Comparison of ENCODE assay signal across 8 cellular contexts in the genomic region with DNA sequence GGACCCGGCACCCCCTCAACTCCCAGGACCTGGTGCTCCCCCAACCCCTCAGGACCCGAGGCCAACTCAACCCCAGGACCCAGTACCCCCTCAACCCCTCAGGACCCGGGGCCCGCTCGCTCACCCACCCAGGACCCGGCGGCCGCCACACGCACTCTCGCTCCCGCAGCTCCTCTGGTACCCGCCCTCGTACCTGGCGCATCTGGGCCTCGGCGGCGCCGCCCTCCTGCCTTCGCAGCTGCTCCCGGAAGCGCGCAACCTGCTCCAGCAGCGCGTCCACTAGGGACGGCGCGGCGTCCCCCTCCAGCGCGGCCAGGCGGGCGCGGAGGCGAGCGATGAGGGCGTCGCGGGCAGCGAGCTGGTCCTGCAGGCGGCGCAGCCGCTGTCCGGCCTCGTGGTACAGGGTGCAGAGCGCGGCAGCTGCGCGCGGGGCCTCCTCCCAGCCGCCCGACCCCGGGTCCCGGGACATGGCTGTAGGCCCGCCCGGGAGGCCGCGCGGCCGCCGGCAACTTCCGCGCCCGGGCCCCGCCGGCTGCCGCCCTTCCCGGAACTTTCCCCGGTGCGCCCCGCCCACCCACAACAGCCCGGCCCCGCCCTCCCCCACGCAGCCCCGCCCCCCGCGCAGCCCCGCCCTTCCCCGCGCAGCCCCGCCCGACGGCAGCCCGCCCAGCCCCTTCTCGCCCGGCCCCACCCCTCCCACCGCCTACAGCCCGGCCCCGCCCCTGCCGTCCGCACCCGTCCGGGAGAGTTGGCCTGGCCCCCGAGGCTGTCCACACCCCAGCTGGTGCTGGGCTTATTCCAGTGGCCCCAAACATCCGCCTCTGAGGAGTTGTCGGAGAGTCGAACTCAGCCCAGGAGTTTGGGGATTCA. TPM values are rescaled to one million over a fixed set of nuclear protein-coding genes. Genes with fewer than 3 reads are reported as not detected.
DNase-seq lines count a peak whose midpoint lies in the region; ATAC-seq, FAIRE-seq and TF ChIP-seq lines count a peak whose summit lies in the region.

A gene with protein sequence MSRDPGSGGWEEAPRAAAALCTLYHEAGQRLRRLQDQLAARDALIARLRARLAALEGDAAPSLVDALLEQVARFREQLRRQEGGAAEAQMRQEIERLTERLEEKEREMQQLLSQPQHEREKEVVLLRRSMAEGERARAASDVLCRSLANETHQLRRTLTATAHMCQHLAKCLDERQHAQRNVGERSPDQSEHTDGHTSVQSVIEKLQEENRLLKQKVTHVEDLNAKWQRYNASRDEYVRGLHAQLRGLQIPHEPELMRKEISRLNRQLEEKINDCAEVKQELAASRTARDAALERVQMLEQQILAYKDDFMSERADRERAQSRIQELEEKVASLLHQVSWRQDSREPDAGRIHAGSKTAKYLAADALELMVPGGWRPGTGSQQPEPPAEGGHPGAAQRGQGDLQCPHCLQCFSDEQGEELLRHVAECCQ (minus strand): TSS at position 516 of the 870 bp plus-strand sequence. CDS start 47 bp downstream, at position 469.

- H3K27ac Mint-ChIP-seq in dendritic cell treated with granulocyte-macrophage colony-stimulating factor and Interleukin-4, amounts not matched to agents 40 ng/mL and 50 ng/mL, for 4 days: peak within 1 kb of the TSS; percentile 92

- no peaks in the 10 kb centered on the region for H3K9me3 Mint-ChIP-seq in dendritic cell treated with granulocyte-macrophage colony-stimulating factor and Interleukin-4, amounts not matched to agents 40 ng/mL and 50 ng/mL, for 4 days

- POLR2A ChIA-PET in HepG2 (lab: Yijun Ruan, JAX): interaction anchor here (0.8 to 1.8 kb wide), 6 partner anchors 11 to 45 kb away, joined by 3 to 20 read pairs (median 5); partner anchors contain the start of gene SH3BP2

- TF ChIP-seq EP300 in HepG2 (IDR thresholded peaks at IDR 0.05; ENCODE audit: low read depth in 2 of 2, low read length in 2 of 2) (no peak), HepG2 (CRISPR knock-in tag; IDR thresholded peaks at IDR 0.05; ENCODE audit: borderline replicate concordance) (no peak)

- peak; percentile 49 for ATAC-seq in HG03025 (IDR thresholded peaks at IDR 0.05; ENCODE audit: low FRiP score, unreplicated experiment)
- ATAC-seq in HepG2: peak; percentile 87

- peaks cover 5% of the 10 kb centered on the region for H3K27me3 Mint-ChIP-seq in dendritic cell treated with granulocyte-macrophage colony-stimulating factor and Interleukin-4, amounts not matched to agents 40 ng/mL and 50 ng/mL, for 4 days

- DNase-seq in SIG-M5 treated with dmso at 0.1 percent for 504 hours (lab: John Stamatoyannopoulos, UW; ENCODE audit: unreplicated experiment): peak; percentile 59
- DNase-seq in SIG-M5 (lab: John Stamatoyannopoulos, UW): no peak
- DNase-seq in NCI-H2227 treated with DMSO at 0.1 percent for 48 hours (lab: John Stamatoyannopoulos, UW): peak; percentile 50
- peak; percentile 76 for DNase-seq in activated CD4-positive, alpha-beta T cell treated with anti-CD3 and anti-CD28 coated beads, Interleukin-2, amount 50 U/mL, for 1 hour
- DNase-seq in HepG2 (ENCODE audit: low spot score): peak; percentile 64
- DNase-seq in stimulated activated CD4-positive, alpha-beta T cell treated with anti-CD3 and anti-CD28 coated beads, Interleukin-4, amount 100 ng/mL, for 1 hour: peak; percentile 78

- peaks cover 57% of the 10 kb centered on the region for H3K4me1 Mint-ChIP-seq in dendritic cell treated with granulocyte-macrophage colony-stimulating factor and Interleukin-4, amounts not matched to agents 40 ng/mL and 50 ng/mL, for 4 days (ENCODE audit: low read depth)

- H3K4me2 ChIP-seq in HepG2 (ENCODE audit: low read depth, low read length): peak within 1 kb of the TSS; percentile 95

- H3K27ac ChIP-seq in HepG2 (ENCODE audit: extremely low read length, insufficient read depth, low read length): peak within 1 kb of the TSS; percentile 76

- H3K9ac ChIP-seq in HepG2 (ENCODE audit: insufficient read depth, low read depth, low read length): peak within 1 kb of the TSS; percentile 75

- H3K79me2 ChIP-seq in HepG2 (ENCODE audit: insufficient read depth, low read length): peaks cover 22% of the 10 kb centered on the region

- no peak within 1 kb of the TSS for H2AFZ ChIP-seq in HepG2 (ENCODE audit: low read length)

- peaks cover 0 to 4% of the 10 kb centered on the region in 2 experiments; a peak in 1 of 5 replicates for H3K36me3 ChIP-seq in HepG2 (replicated peaks in 1 of 2; ENCODE audit: control insufficient read depth in 1 of 2, insufficient read depth in 2 of 2, low read length in 2 of 2)

- TF ChIP-seq RAD21 in HepG2 (CRISPR knock-in tag; IDR thresholded peaks at IDR 0.05): peak; percentile 95

- TF ChIP-seq POLR2A in HepG2 (IDR thresholded peaks at IDR 0.05; ENCODE audit: insufficient read depth in 1 of 2, low read depth in 2 of 2, low read length in 2 of 2): peak; percentile 71 to 75; a peak in 3 of 4 replicates

- no peaks in the 10 kb centered on the region for H3K27me3 ChIP-seq in HepG2 (ENCODE audit: control insufficient read depth in 1 of 2, insufficient read depth in 2 of 2, low read length in 2 of 2)

- H3K4me3 ChIP-seq in HepG2 (replicated peaks in 1 of 3; ENCODE audit: insufficient read depth in 1 of 3, low read depth in 2 of 3, low read length in 3 of 3): peak within 1 kb of the TSS; percentile 64 to 88 (median 82)

- peaks cover 61% of the 10 kb centered on the region for H3K4me1 ChIP-seq in HepG2 (ENCODE audit: insufficient read depth, low read length)

- BruUV-seq in HepG2 (replicated peaks; lab: Mats Ljungman, UMichigan): no TSS peak

- intact Hi-C loops in dendritic cell treated with granulocyte-macrophage colony-stimulating factor and Interleukin-4, amounts not matched to agents 40 ng/mL and 50 ng/mL, for 4 days (cut with micrococcal nuclease): loop anchor here (1.0 to 5.0 kb wide), 2 partner anchors 10 to 176 kb away; no protein-coding TSS in a partner anchor
- intact Hi-C loops in HepG2 (cut with micrococcal nuclease; ENCODE audit: unreplicated experiment): loop anchor here (1.0 to 10.0 kb wide), 2 partner anchors 35 to 109 kb away; no protein-coding TSS in a partner anchor

- peaks cover 23% of the 10 kb centered on the region for H3K36me3 Mint-ChIP-seq in dendritic cell treated with granulocyte-macrophage colony-stimulating factor and Interleukin-4, amounts not matched to agents 40 ng/mL and 50 ng/mL, for 4 days (ENCODE audit: low read depth)

- FAIRE-seq in HepG2 (lab: Jason Lieb, UNC): no peak

- TF ChIP-seq CTCF in HepG2 (CRISPR knock-in tag; IDR thresholded peaks at IDR 0.05): peak; percentile 50; the same call in 1 of the 2 replicates

- H4K20me1 ChIP-seq in HepG2 (ENCODE audit: insufficient read depth, low read length): no peaks in the 10 kb centered on the region

- peak within 1 kb of the TSS; percentile 68 for H3K4me3 Mint-ChIP-seq in dendritic cell treated with granulocyte-macrophage colony-stimulating factor and Interleukin-4, amounts not matched to agents 40 ng/mL and 50 ng/mL, for 4 days

- in situ Hi-C loops in HepG2 (cut with HindIII; ENCODE audit: extremely low pct_ligation_motif_present, low pct_unique_long_range_greater_than_20kb): loop anchor here (5.0 kb wide), 1 partner anchor 36 kb away; the partner anchor contains the start of gene SH3BP2

- CTCF ChIA-PET in HepG2 (lab: Yijun Ruan, JAX; ENCODE audit: low intra/inter-chr PET ratio, low total read pairs): interaction anchor here (0.7 kb wide), 1 partner anchor 200 kb away, joined by 3 read pairs; no protein-coding TSS in a partner anchor

- no peaks in the 10 kb centered on the region for H3K9me3 ChIP-seq in HepG2 (ENCODE audit: low read length)

- WGBS in HepG2 (ENCODE audit: low lambda C conversion rate): 0% methylated on average over 6 of the region's 96 CpGs

TF ChIP-seq in HepG2, 621 proteins besides CTCF, POLR2A, EP300 and RAD21 (continues in another document):
- no peak for TF ChIP-seq EHMT2 (IDR thresholded peaks at IDR 0.05; ENCODE audit: borderline replicate concordance, low read depth, low read length)

RNA-seq across cellular contexts. Expression of the gene that starts here (rescaled TPM):
- total RNA-seq in HepG2 (2016; rRNA removed; fragmentation: Illumina TruSeq; extraction: Trizol): 28.5 and 38.0 TPM in 2 replicates
- total RNA-seq in HepG2 (2016; cell fraction: cytosol; rRNA removed; fragmentation: Illumina TruSeq; extraction: Trizol; ENCODE audit: low read depth): 51.3 and 56.9 TPM in 2 replicates
- 23.8 and 37.4 TPM in 2 replicates for total RNA-seq in HepG2 (2016; cell fraction: insoluble cytoplasmic fraction; rRNA removed; fragmentation: Illumina TruSeq; extraction: Trizol)
- total RNA-seq in HepG2 (2016; cell fraction: membrane; rRNA removed; fragmentation: Illumina TruSeq; extraction: Trizol): 75.6 and 77.4 TPM in 2 replicates
- total RNA-seq in HepG2 (2016; cell fraction: nucleus; rRNA removed; fragmentation: Illumina TruSeq; extraction: Trizol): 22.8 and 24.6 TPM in 2 replicates
- polyA plus RNA-seq in HepG2 (2011; rRNA removed): 25.6 and 30.1 TPM in 2 replicates
- 24.2 and 29.8 TPM in 2 replicates for polyA plus RNA-seq in HepG2 (2011; cell fraction: cytosol; rRNA removed)
- polyA plus RNA-seq in HepG2 (2011; cell fraction: nucleus; rRNA removed): 85.8 and 92.8 TPM in 2 replicates
- 14.3 and 23.5 TPM in 2 replicates for polyA plus RNA-seq in HepG2 (2012)
- polyA plus RNA-seq in HepG2 (2016; cell fraction: cytosol; fragmentation: Illumina TruSeq; extraction: Trizol; ENCODE audit: low read depth): 52.0 and 56.1 TPM in 2 replicates
- polyA plus RNA-seq in HepG2 (2016; cell fraction: insoluble cytoplasmic fraction; fragmentation: Illumina TruSeq; extraction: Trizol; ENCODE audit: low read depth): 25.2 and 28.5 TPM in 2 replicates
- polyA plus RNA-seq in HepG2 (2016; cell fraction: membrane; fragmentation: Illumina TruSeq; extraction: Trizol; ENCODE audit: low read depth): 60.4 and 61.0 TPM in 2 replicates
- polyA plus RNA-seq in HepG2 (2016; cell fraction: nucleus; fragmentation: Illumina TruSeq; extraction: Trizol; ENCODE audit: insufficient read depth, low read depth): 46.5 and 50.4 TPM in 2 replicates
- polyA minus RNA-seq in HepG2 (2011; rRNA and poly(A)+ RNA removed; ENCODE audit: low replicate concordance): 10.0 and 18.7 TPM in 2 replicates
- 8.1 and 8.4 TPM in 2 replicates for polyA minus RNA-seq in HepG2 (2011; cell fraction: cytosol; rRNA and poly(A)+ RNA removed)
- polyA minus RNA-seq in HepG2 (2011; cell fraction: nucleus; rRNA and poly(A)+ RNA removed): 18.6 and 22.9 TPM in 2 replicates
